Comparison of ENCODE assay signal across 27 cellular contexts in genomic region chr10:29797616-29798015, GRCh38.
"Had no signal": no experiment of that assay in that cellular context is flagged by ENCODE, and none has a peak within 500 bp of the region (broad histone marks: within the 10 kb centered on the region; RNA-seq: fewer than 3 reads in every experiment).

No MANE protein-coding gene starts in this region.

- H3K27ac Mint-ChIP-seq: immature natural killer cell, naive B cell, progenitor cell of endocrine pancreas had no signal

- H3K9me3 ChIP-seq: gastrocnemius medialis, pancreas, suprapubic skin, tibial nerve had no signal

- H3K4me3 Mint-ChIP-seq: central memory CD8-positive, alpha-beta T cell; immature natural killer cell; naive B cell; nephron had no signal

- ATAC-seq: esophagus mucosa, gastrocnemius medialis, left colon, left ventricle myocardium superior, pancreas, sciatic nerve had no signal

- H3K27me3 ChIP-seq: gastrocnemius medialis, pancreas, suprapubic skin, tibial nerve had no signal

- FAIRE-seq: endometrium, kidney, pancreas had no signal

- DNase-seq: cortex of kidney; dorsolateral prefrontal cortex; effector CD8-positive, alpha-beta T cell; gastrocnemius medialis; glutamatergic neuron; immature natural killer cell; kidney; left colon; left ventricle myocardium superior; mesenchymal stem cell; midbrain; naive B cell; occipital lobe; pancreas; retina; stimulated activated CD4-positive, alpha-beta T cell treated with anti-CD3 and anti-CD28 coated beads, Interleukin-12 subunit alpha, Interleukin-12 subunit beta, amount 100 ng/mL, for 4 hours; stimulated activated naive CD4-positive, alpha-beta T cell treated with Interleukin-2 at 50 U/mL for 16 hours had no signal

- H3K9me3 Mint-ChIP-seq: central memory CD8-positive, alpha-beta T cell; immature natural killer cell had no signal

- H3K4me3 ChIP-seq: dorsolateral prefrontal cortex, gastrocnemius medialis, lung, pancreas, skin epidermis, suprapubic skin, tibial nerve had no signal

- H3K36me3 ChIP-seq: gastrocnemius medialis, pancreas, suprapubic skin, tibial nerve had no signal

- H3K27ac ChIP-seq: dorsolateral prefrontal cortex, gastrocnemius medialis, pancreas, skin epidermis, suprapubic skin, tibial nerve had no signal

- H3K4me1 ChIP-seq: pancreas, suprapubic skin, tibial nerve had no signal

- H3K36me3 Mint-ChIP-seq: immature natural killer cell, naive B cell had no signal

- H3K4me1 Mint-ChIP-seq: central memory CD8-positive, alpha-beta T cell; immature natural killer cell; naive B cell had no signal
